In genomic region chr22:41180926-41181325, GRCh38 we compare ENCODE assay signal across 24 cellular contexts. TPM values are rescaled to one million over a fixed set of nuclear protein-coding genes. Genes with fewer than 3 reads are reported as not detected.
DNase-seq lines count a peak whose midpoint lies in the region; FAIRE-seq and TF ChIP-seq lines count a peak whose summit lies in the region.
"Had no signal": no experiment of that assay in that cellular context is flagged by ENCODE, and none has a peak within 500 bp of the region (broad histone marks: within the 10 kb centered on the region; RNA-seq: fewer than 3 reads in every experiment).

No MANE protein-coding gene starts in this region.

- H4K8ac ChIP-seq in trophoblast cell (ENCODE audit: low read depth, low read length): no peak overlapping the region

- H3K9me1 ChIP-seq in endothelial cell of umbilical vein (replicated peaks; ENCODE audit: control insufficient read depth, extremely low read depth, insufficient read depth, low read length): no peaks in the 10 kb centered on the region

- intact Hi-C loops in Caco-2 (cut with micrococcal nuclease; ENCODE audit: unreplicated experiment) (no loop called here), PC-9 (cut with micrococcal nuclease; ENCODE audit: unreplicated experiment) (loop anchor here (10.0 kb wide), 1 partner anchor 334 kb away; no protein-coding TSS in a partner anchor), endothelial cell of umbilical vein (cut with micrococcal nuclease) (loop anchor here (1.0 to 5.0 kb wide), 4 partner anchors 16 to 229 kb away; partner anchors contain the start of genes RANGAP1 and RBX1)

- DNase-seq in Caco-2 (no peak), PC-9 (no peak), endothelial cell of umbilical vein (ENCODE audit: low read depth, low spot score) (no peak), trophoblast cell (peak; percentile 81 to 86), GM13976 (ENCODE audit: low spot score) (no peak), AG08396 (ENCODE audit: low spot score) (no peak)
- no peak for DNase-seq in activated CD8-positive, alpha-beta memory T cell treated with anti-CD3 and anti-CD28 coated beads, Interleukin-2, amount 50 U/mL, for 48 hours
- DNase-seq: activated CD4-positive, alpha-beta memory T cell treated with anti-CD3 and anti-CD28 coated beads for 36 hours; activated gamma-delta T cell treated with Interleukin-2 at 50 U/mL for 16 hours; adrenal gland; DMS79 treated with DMSO at 0.1 percent for 48 hours; heart right ventricle; midbrain; NCI-H1417; NCI-H2081 treated with DMSO at 0.1 percent for 48 hours; NCI-H446; stimulated activated CD4-positive, alpha-beta T cell treated with anti-CD3 and anti-CD28 coated beads, Interleukin-1b, Interleukin-23, amount 100 ng/mL, for 48 hours had no signal

- CTCF ChIA-PET in Caco-2 (lab: Charles Lee) (interaction anchor here (1.5 kb wide), 1 partner anchor 57 kb away, joined by 5 read pairs; no protein-coding TSS in a partner anchor), PC-9 (lab: Charles Lee) (interaction anchor here (1.1 kb wide), 1 partner anchor 57 kb away, joined by 6 read pairs; no protein-coding TSS in a partner anchor), endothelial cell of umbilical vein (lab: Charles Lee) (interaction anchor here (0.9 to 2.7 kb wide), 6 partner anchors 8 to 258 kb away, joined by 3 to 13 read pairs (median 4); no protein-coding TSS in a partner anchor)

- POLR2A ChIA-PET in Caco-2 (lab: Charles Lee): interaction anchor here (1.2 kb wide), 1 partner anchor 17 kb away, joined by 3 read pairs; no protein-coding TSS in a partner anchor
- POLR2A ChIA-PET in PC-9 (lab: Charles Lee; ENCODE audit: unreplicated experiment): interaction anchor here (0.6 kb wide), 3 partner anchors 9 to 267 kb away, joined by 4 to 5 read pairs (median 4); partner anchors contain the start of gene TEF
- POLR2A ChIA-PET in endothelial cell of umbilical vein (lab: Charles Lee): interaction anchor here (0.6 kb wide), 1 partner anchor 15 kb away, joined by 4 read pairs; no protein-coding TSS in a partner anchor

- no peak overlapping the region for H3K4me3 Mint-ChIP-seq in Caco-2 (ENCODE audit: unreplicated experiment)
- H3K4me3 Mint-ChIP-seq: activated CD4-positive, alpha-beta memory T cell treated with anti-CD3 and anti-CD28 coated beads for 36 hours; dendritic cell treated with granulocyte-macrophage colony-stimulating factor and Interleukin-4, amounts not matched to agents 40 ng/mL and 50 ng/mL, for 4 days; T-helper 1 cell treated with Interleukin-12 subunit alpha and Interleukin-12 subunit beta and Interleukin-4 antibody, amounts not matched to agents 30 μg/mL and 1 μg/mL, for 36 hours had no signal

- H2BK12ac ChIP-seq in trophoblast cell (ENCODE audit: low read length): no peak overlapping the region

- no peak overlapping the region for H3K23ac ChIP-seq in trophoblast cell (ENCODE audit: low read length)

- H3K79me1 ChIP-seq in trophoblast cell (ENCODE audit: low read length): no peaks in the 10 kb centered on the region

- H3K4me1 ChIP-seq in Caco-2 (peaks cover 4% of the 10 kb centered on the region), PC-9 (replicated peaks; ENCODE audit: insufficient read depth) (peaks cover 19% of the 10 kb centered on the region), endothelial cell of umbilical vein (ENCODE audit: control insufficient read depth, extremely low read depth, insufficient read depth, low read length) (peaks cover 40% of the 10 kb centered on the region), trophoblast cell (ENCODE audit: control insufficient read depth in 1 of 2, insufficient read depth in 2 of 2, low read length in 2 of 2) (peaks cover 10 to 16% of the 10 kb centered on the region in 2 experiments)
- H3K4me1 ChIP-seq: adrenal gland had no signal

- no TSS peak for BruUV-seq in Caco-2 (replicated peaks; lab: Mats Ljungman, UMichigan)
- BruUV-seq in PC-9 (replicated peaks; lab: Mats Ljungman, UMichigan): no TSS peak
- no TSS peak for BruUV-seq in endothelial cell of umbilical vein (replicated peaks; lab: Mats Ljungman, UMichigan)

- H3K79me2 ChIP-seq in PC-9 (ENCODE audit: low read depth) (no peaks in the 10 kb centered on the region), endothelial cell of umbilical vein (ENCODE audit: control insufficient read depth, insufficient read depth, low read length) (no peaks in the 10 kb centered on the region), trophoblast cell (ENCODE audit: control insufficient read depth, insufficient read depth, low read length, poor library complexity) (no peaks in the 10 kb centered on the region)

- H2BK120ac ChIP-seq in trophoblast cell (ENCODE audit: insufficient read depth, low read length, poor library complexity): no peak overlapping the region

- H3K9ac ChIP-seq in endothelial cell of umbilical vein (replicated peaks; ENCODE audit: extremely low read depth, insufficient read depth, low read length): no peak overlapping the region
- H3K9ac ChIP-seq in trophoblast cell (ENCODE audit: low read length): no peak overlapping the region

- H3K27me3 Mint-ChIP-seq in Caco-2 (ENCODE audit: insufficient read depth, unreplicated experiment): no peaks in the 10 kb centered on the region
- H3K27me3 Mint-ChIP-seq: activated CD4-positive, alpha-beta memory T cell treated with anti-CD3 and anti-CD28 coated beads for 36 hours; dendritic cell treated with granulocyte-macrophage colony-stimulating factor and Interleukin-4, amounts not matched to agents 40 ng/mL and 50 ng/mL, for 4 days had no signal

- in situ Hi-C loops in GM13976 (cut with MboI; ENCODE audit: low sequenced_read_pairs, unreplicated experiment): no loop called here

- no peak overlapping the region for H3K14ac ChIP-seq in trophoblast cell (ENCODE audit: low read length)

- H3K9me3 Mint-ChIP-seq in Caco-2 (ENCODE audit: unreplicated experiment): no peaks in the 10 kb centered on the region
- H3K9me3 Mint-ChIP-seq: activated CD4-positive, alpha-beta memory T cell treated with anti-CD3 and anti-CD28 coated beads for 36 hours; dendritic cell treated with granulocyte-macrophage colony-stimulating factor and Interleukin-4, amounts not matched to agents 40 ng/mL and 50 ng/mL, for 4 days; T-helper 1 cell treated with Interleukin-12 subunit alpha and Interleukin-12 subunit beta and Interleukin-4 antibody, amounts not matched to agents 30 μg/mL and 1 μg/mL, for 36 hours had no signal

- H3K36me3 Mint-ChIP-seq in Caco-2 (ENCODE audit: insufficient read depth, unreplicated experiment): peaks cover 68% of the 10 kb centered on the region

- H3K36me3 ChIP-seq in Caco-2 (ENCODE audit: control insufficient read depth, insufficient read depth, low read length) (peaks cover 8% of the 10 kb centered on the region), PC-9 (ENCODE audit: low read depth) (peaks cover 10% of the 10 kb centered on the region; the same call in 1 of the 2 replicates), endothelial cell of umbilical vein (ENCODE audit: control insufficient read depth in 2 of 2, extremely low read depth in 1 of 2, insufficient read depth in 2 of 2, low read length in 2 of 2) (peaks cover 4 to 26% of the 10 kb centered on the region in 2 experiments), trophoblast cell (ENCODE audit: control insufficient read depth in 1 of 2, insufficient read depth in 2 of 2, low read length in 2 of 2) (peaks cover 30 to 31% of the 10 kb centered on the region in 2 experiments)

- H3K4me2 ChIP-seq in PC-9: peak overlapping the region; percentile 44
- no peak overlapping the region for H3K4me2 ChIP-seq in endothelial cell of umbilical vein (ENCODE audit: insufficient read depth, low read length)
- no peak overlapping the region for H3K4me2 ChIP-seq in trophoblast cell (ENCODE audit: low read length)

- WGBS in trophoblast cell (ENCODE audit: extremely low coverage, insufficient coverage, insufficient read length): no CpG with 5 or more reads among the region's 3 CpGs

- peaks cover 47% of the 10 kb centered on the region for H3F3A ChIP-seq in PC-9 (ENCODE audit: insufficient read depth, low read depth)

- peak overlapping the region; percentile 65 for H3K27ac ChIP-seq in PC-9
- peak overlapping the region; percentile 83 for H3K27ac ChIP-seq in endothelial cell of umbilical vein (ENCODE audit: insufficient read depth, low read depth, low read length)
- no peak overlapping the region for H3K27ac ChIP-seq in trophoblast cell (ENCODE audit: low read depth, low read length)
- H3K27ac ChIP-seq: VCaP had no signal

- H4K20me1 ChIP-seq in PC-9 (ENCODE audit: insufficient read depth): no peaks in the 10 kb centered on the region
- no peaks in the 10 kb centered on the region for H4K20me1 ChIP-seq in endothelial cell of umbilical vein (replicated peaks; ENCODE audit: control insufficient read depth, extremely low read depth, insufficient read depth, low read length)

- no peak for FAIRE-seq in endothelial cell of umbilical vein (lab: Jason Lieb, UNC)
- FAIRE-seq: bronchial epithelial cell had no signal

- H3K27me3 ChIP-seq in Caco-2 (replicated peaks; ENCODE audit: control insufficient read depth, insufficient read depth, low read length) (no peaks in the 10 kb centered on the region), PC-9 (ENCODE audit: insufficient read depth, low read depth) (no peaks in the 10 kb centered on the region), endothelial cell of umbilical vein (ENCODE audit: control insufficient read depth in 2 of 2, insufficient read depth in 2 of 2, low read length in 2 of 2) (no peaks in the 10 kb centered on the region), trophoblast cell (ENCODE audit: insufficient read depth, low read length) (no peaks in the 10 kb centered on the region)
- H3K27me3 ChIP-seq: adrenal gland, heart right ventricle had no signal

- no peak overlapping the region for H2AK5ac ChIP-seq in trophoblast cell (ENCODE audit: low read length)

- no peak for TF ChIP-seq CTCF in Caco-2 (IDR thresholded peaks at IDR 0.05; ENCODE audit: insufficient read depth in 1 of 2, low read depth in 1 of 2, low read length in 1 of 2, severe bottlenecking in 1 of 2, unreplicated experiment in 1 of 2)
- no peak for TF ChIP-seq CTCF in PC-9 (conservative IDR thresholded peaks at IDR 0.05)
- TF ChIP-seq CTCF in endothelial cell of umbilical vein (IDR thresholded peaks at IDR 0.05; ENCODE audit: extremely low read depth in 1 of 2, insufficient read depth in 1 of 2, low read depth in 1 of 2, low read length in 2 of 2): no peak
- TF ChIP-seq CTCF in GM13976 (IDR thresholded peaks at IDR 0.05; ENCODE audit: borderline replicate concordance, control extremely low read depth, extremely low read depth, insufficient read depth, missing control alignments): no peak

- H2BK5ac ChIP-seq in trophoblast cell (ENCODE audit: low read depth, low read length, poor library complexity): no peak overlapping the region

- dilution Hi-C loops in endothelial cell of umbilical vein (cut with MboI; ENCODE audit: extremely low pct_ligation_motif_present, low sequenced_read_pairs): no loop called here

- H3K9me3 ChIP-seq in Caco-2 (no peaks in the 10 kb centered on the region), PC-9 (ENCODE audit: insufficient read depth, low read depth) (no peaks in the 10 kb centered on the region), endothelial cell of umbilical vein (replicated peaks; ENCODE audit: control insufficient read depth, insufficient read depth, low read length) (no peaks in the 10 kb centered on the region), trophoblast cell (ENCODE audit: insufficient read depth, low read depth, low read length) (peaks cover 4% of the 10 kb centered on the region)
- H3K9me3 ChIP-seq: adrenal gland, heart right ventricle, thoracic aorta had no signal

- no peak overlapping the region for H4K91ac ChIP-seq in trophoblast cell (ENCODE audit: low read depth, low read length)

- H4K12ac ChIP-seq in trophoblast cell (ENCODE audit: low read depth, low read length): no peak overlapping the region

- no peak overlapping the region for H3K4me3 ChIP-seq in Caco-2 (ENCODE audit: low read depth, low read length)
- H3K4me3 ChIP-seq in PC-9: no peak overlapping the region
- H3K4me3 ChIP-seq in endothelial cell of umbilical vein (replicated peaks in 1 of 3; ENCODE audit: insufficient read depth in 1 of 3, low read depth in 1 of 3, low read length in 3 of 3): no peak overlapping the region
- H3K4me3 ChIP-seq in trophoblast cell (ENCODE audit: low read depth, low read length): no peak overlapping the region
- H3K4me3 ChIP-seq: adrenal gland, GM12878, heart right ventricle, skin epidermis, thoracic aorta had no signal

- H3K18ac ChIP-seq in trophoblast cell (ENCODE audit: low read length): no peak overlapping the region

- H3K9me2 ChIP-seq in PC-9 (ENCODE audit: insufficient read depth): no peaks in the 10 kb centered on the region

- TF ChIP-seq POLR2A in endothelial cell of umbilical vein (IDR thresholded peaks at IDR 0.05; ENCODE audit: low read depth, low read length): no peak

- no peak overlapping the region for H3K4ac ChIP-seq in trophoblast cell (ENCODE audit: low read depth, low read length)

- H2AFZ ChIP-seq in PC-9 (no peak overlapping the region), endothelial cell of umbilical vein (ENCODE audit: low read depth, low read length) (no peak overlapping the region), trophoblast cell (ENCODE audit: insufficient read depth, low read length, poor library complexity) (no peak overlapping the region)

- H3K4me1 Mint-ChIP-seq in Caco-2 (ENCODE audit: low read depth, unreplicated experiment): peaks cover 7% of the 10 kb centered on the region

- H3K27ac Mint-ChIP-seq in Caco-2 (ENCODE audit: unreplicated experiment): peak overlapping the region; percentile 66
- H3K27ac Mint-ChIP-seq: activated CD4-positive, alpha-beta memory T cell treated with anti-CD3 and anti-CD28 coated beads for 36 hours; dendritic cell treated with granulocyte-macrophage colony-stimulating factor and Interleukin-4, amounts not matched to agents 40 ng/mL and 50 ng/mL, for 4 days had no signal

RNA-seq across cellular contexts. Expression of gene L3MBTL2, which starts 24.2 kb away (rescaled TPM):
- total RNA-seq in Caco-2 (2022) (18.8 and 24.3 TPM in 2 replicates), PC-9 (2021) (21.2 and 22.3 TPM in 2 replicates), endothelial cell of umbilical vein (31.8 and 34.9 TPM in 2 replicates)
- polyA plus RNA-seq in endothelial cell of umbilical vein: 28.2 and 29.5 TPM in 2 replicates
- 28.1 and 29.0 TPM in 2 replicates for polyA plus RNA-seq in endothelial cell of umbilical vein (2011; cell fraction: cytosol; rRNA removed)
- polyA plus RNA-seq in endothelial cell of umbilical vein (2011; cell fraction: nucleus; rRNA removed): 44.3 and 44.8 TPM in 2 replicates
- polyA plus RNA-seq in endothelial cell of umbilical vein (2012): 19.3 and 19.9 TPM in 2 replicates
- polyA minus RNA-seq in endothelial cell of umbilical vein: 34.6 and 35.9 TPM in 2 replicates
- polyA minus RNA-seq in endothelial cell of umbilical vein (2011; cell fraction: cytosol; rRNA and poly(A)+ RNA removed): 13.7 TPM
- 16.3 and 17.2 TPM in 2 replicates for polyA minus RNA-seq in endothelial cell of umbilical vein (2011; cell fraction: nucleus; rRNA and poly(A)+ RNA removed)
- 9.8 and 10.5 TPM in 2 replicates for polyA plus RNA-seq in trophoblast cell (2013)

RNA-seq across cellular contexts. Expression of gene CHADL, which starts 59.8 kb away (rescaled TPM):
- 0.32 TPM in 1 of 2 replicates, not detected in the other for total RNA-seq in Caco-2 (2022)
- 0.63 and 0.74 TPM in 2 replicates for total RNA-seq in PC-9 (2021)
- 0.69 and 2.1 TPM in 2 replicates for total RNA-seq in endothelial cell of umbilical vein
- 1.1 and 2.1 TPM in 2 replicates for polyA plus RNA-seq in endothelial cell of umbilical vein
- 0.58 and 1.4 TPM in 2 replicates for polyA plus RNA-seq in endothelial cell of umbilical vein (2011; cell fraction: cytosol; rRNA removed)
- 0.36 and 0.97 TPM in 2 replicates for polyA plus RNA-seq in endothelial cell of umbilical vein (2011; cell fraction: nucleus; rRNA removed)
- polyA plus RNA-seq in endothelial cell of umbilical vein (2012): 0.50 and 0.61 TPM in 2 replicates
- 0.21 and 0.58 TPM in 2 replicates for polyA minus RNA-seq in endothelial cell of umbilical vein
- not detected for polyA minus RNA-seq in endothelial cell of umbilical vein (2011; cell fraction: cytosol; rRNA and poly(A)+ RNA removed)
- polyA minus RNA-seq in endothelial cell of umbilical vein (2011; cell fraction: nucleus; rRNA and poly(A)+ RNA removed): 0.38 and 0.91 TPM in 2 replicates
- 0.19 and 0.27 TPM in 2 replicates for polyA plus RNA-seq in trophoblast cell (2013)
- total RNA-seq: GM12878 had no signal

Comparison
In these comparisons a context has a peak if more than half of its experiments do, and no peak if none do; other contexts are left out.
1. DNase-seq: peak in trophoblast cell (2 of 2); none in Caco-2 (0 of 2), PC-9 (0 of 2), endothelial cell of umbilical vein (single experiment), activated CD8-positive, alpha-beta memory T cell treated with anti-CD3 and anti-CD28 coated beads, Interleukin-2, amount 50 U/mL, for 48 hours (single experiment), GM13976 (single experiment) and AG08396 (single experiment).